30 cellular contexts compared by ENCODE assay signal in genomic region chr14:47235619-47236018, GRCh38.
"Had no signal": no experiment of that assay in that cellular context is flagged by ENCODE, and none has a peak within 500 bp of the region (broad histone marks: within the 10 kb centered on the region; RNA-seq: fewer than 3 reads in every experiment).

No MANE protein-coding gene starts in this region.

- ATAC-seq: heart right ventricle; left ventricle myocardium superior; lower lobe of right lung; natural killer cell; psoas muscle; sciatic nerve; stimulated activated naive B cell treated with anti-CD40 and anti-IgM and Interleukin-4, amounts not matched to agents 10 μg/mL and 1 μg/mL and 100 μg/mL, for 72 hours; stimulated activated naive CD8-positive, alpha-beta T cell treated with anti-CD3 and anti-CD28 coated beads, Interleukin-15, Interleukin-2, amounts not matched to agents 100 U/mL and 50 U/mL, for 24 hours had no signal

- DNase-seq: heart right ventricle; islet precursor cell; left ventricle myocardium superior; lower lobe of right lung; mammary epithelial cell; mesendoderm; naive B cell; natural killer cell; nephron progenitor cell; occipital lobe; psoas muscle; stimulated activated CD4-positive, alpha-beta T cell treated with anti-CD3 and anti-CD28 coated beads, Interleukin-12 subunit alpha, Interleukin-12 subunit beta, amount 100 ng/mL, for 4 hours; stimulated activated CD4-positive, alpha-beta T cell treated with anti-CD3 and anti-CD28 coated beads, Interleukin-15, amount 100 ng/mL, for 24 hours; stimulated activated CD4-positive, alpha-beta T cell treated with anti-CD3 and anti-CD28 coated beads, Interleukin-2, amount 100 ng/mL, for 24 hours; stimulated activated CD4-positive, alpha-beta T cell treated with anti-CD3 and anti-CD28 coated beads, Interleukin-4, amount 100 ng/mL, for 1 hour; stimulated activated naive B cell treated with anti-CD40 and anti-IgM and Interleukin-4, amounts not matched to agents 10 μg/mL and 1 μg/mL and 100 μg/mL, for 72 hours; stimulated activated naive CD8-positive, alpha-beta T cell treated with anti-CD3 and anti-CD28 coated beads, Interleukin-15, Interleukin-2, amounts not matched to agents 100 U/mL and 50 U/mL, for 24 hours; stomach; testis; thyroid gland; transverse colon; upper lobe of left lung had no signal

- H3K27ac Mint-ChIP-seq: mesothelial cell of epicardium; naive B cell; natural killer cell; nephron progenitor cell; neural progenitor cell; stimulated activated naive B cell treated with anti-CD40 and anti-IgM and Interleukin-4, amounts not matched to agents 10 μg/mL and 1 μg/mL and 100 μg/mL, for 72 hours had no signal

- H3K36me3 ChIP-seq: heart right ventricle, lower lobe of right lung, neural progenitor cell, neutrophil, right atrium auricular region, stomach, thyroid gland, transverse colon, upper lobe of left lung had no signal

- H3K4me3 Mint-ChIP-seq: mesothelial cell of epicardium; naive B cell; natural killer cell; nephron progenitor cell; neural progenitor cell; stimulated activated naive B cell treated with anti-CD40 and anti-IgM and Interleukin-4, amounts not matched to agents 10 μg/mL and 1 μg/mL and 100 μg/mL, for 72 hours had no signal

- H3K9me3 Mint-ChIP-seq: mesothelial cell of epicardium; naive B cell; nephron progenitor cell; neural progenitor cell; stimulated activated naive B cell treated with anti-CD40 and anti-IgM and Interleukin-4, amounts not matched to agents 10 μg/mL and 1 μg/mL and 100 μg/mL, for 72 hours had no signal

- H3K4me1 Mint-ChIP-seq: naive B cell; natural killer cell; neural progenitor cell; stimulated activated naive B cell treated with anti-CD40 and anti-IgM and Interleukin-4, amounts not matched to agents 10 μg/mL and 1 μg/mL and 100 μg/mL, for 72 hours had no signal

- H3K9me3 ChIP-seq: heart right ventricle, lower lobe of right lung, neutrophil, psoas muscle, right atrium auricular region, stomach, testis, thyroid gland, transverse colon, upper lobe of left lung had no signal

- H3K27ac ChIP-seq: heart right ventricle, hepatocyte, lower lobe of right lung, neural progenitor cell, neutrophil, parathyroid adenoma, psoas muscle, right atrium auricular region, skin epidermis, stomach, testis, thyroid gland, transverse colon, upper lobe of left lung had no signal

- H3K27me3 Mint-ChIP-seq: naive B cell; stimulated activated naive B cell treated with anti-CD40 and anti-IgM and Interleukin-4, amounts not matched to agents 10 μg/mL and 1 μg/mL and 100 μg/mL, for 72 hours had no signal

- H3K4me3 ChIP-seq: heart right ventricle, hepatocyte, lower lobe of right lung, neural progenitor cell, psoas muscle, right atrium auricular region, skin epidermis, stomach, testis, thyroid gland, transverse colon, upper lobe of left lung had no signal

- H3K36me3 Mint-ChIP-seq: mesothelial cell of epicardium; naive B cell; natural killer cell; neural progenitor cell; stimulated activated naive B cell treated with anti-CD40 and anti-IgM and Interleukin-4, amounts not matched to agents 10 μg/mL and 1 μg/mL and 100 μg/mL, for 72 hours had no signal

- H3K9ac ChIP-seq: neural progenitor cell, parathyroid adenoma had no signal
